ENCODE assay signal across 1 cellular context in genomic region chr19:53536223-53536543, GRCh38.
TF ChIP-seq lines count a peak whose summit lies in the region.

No MANE protein-coding gene starts in this region.

TF ChIP-seq in HepG2, 621 proteins besides CTCF, POLR2A, EP300 and RAD21:
- TF ChIP-seq ZNF138 (CRISPR knock-in tag; IDR thresholded peaks at IDR 0.05; ENCODE audit: low read depth) (no peak), CHD4 (IDR thresholded peaks at IDR 0.05; ENCODE audit: borderline replicate concordance, low read length) (no peak), ZNF747 (CRISPR knock-in tag; IDR thresholded peaks at IDR 0.05; ENCODE audit: borderline replicate concordance) (no peak), MED13 (CRISPR knock-in tag; IDR thresholded peaks at IDR 0.05) (no peak), ZSCAN30 (CRISPR knock-in tag; IDR thresholded peaks at IDR 0.05) (no peak)
- TF ChIP-seq, protein P1, sequence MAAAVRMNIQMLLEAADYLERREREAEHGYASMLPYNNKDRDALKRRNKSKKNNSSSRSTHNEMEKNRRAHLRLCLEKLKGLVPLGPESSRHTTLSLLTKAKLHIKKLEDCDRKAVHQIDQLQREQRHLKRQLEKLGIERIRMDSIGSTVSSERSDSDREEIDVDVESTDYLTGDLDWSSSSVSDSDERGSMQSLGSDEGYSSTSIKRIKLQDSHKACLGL (CRISPR knock-in tag; IDR thresholded peaks at IDR 0.05) = no peak
